1 cellular context compared by ENCODE assay signal in genomic region chr2:101205521-101205998, GRCh38.
TF ChIP-seq lines count a peak whose summit lies in the region.

No MANE protein-coding gene starts in this region.

TF ChIP-seq in HepG2, 621 proteins besides CTCF, POLR2A, EP300 and RAD21 (continued from another document and continues in another):
- no peak for TF ChIP-seq ZNF275 (CRISPR knock-in tag; IDR thresholded peaks at IDR 0.05; ENCODE audit: borderline replicate concordance)
- TF ChIP-seq PRPF4 (IDR thresholded peaks at IDR 0.05; ENCODE audit: low read depth, low read length, poor library complexity, severe bottlenecking) = no peak
- TF ChIP-seq, protein P1, sequence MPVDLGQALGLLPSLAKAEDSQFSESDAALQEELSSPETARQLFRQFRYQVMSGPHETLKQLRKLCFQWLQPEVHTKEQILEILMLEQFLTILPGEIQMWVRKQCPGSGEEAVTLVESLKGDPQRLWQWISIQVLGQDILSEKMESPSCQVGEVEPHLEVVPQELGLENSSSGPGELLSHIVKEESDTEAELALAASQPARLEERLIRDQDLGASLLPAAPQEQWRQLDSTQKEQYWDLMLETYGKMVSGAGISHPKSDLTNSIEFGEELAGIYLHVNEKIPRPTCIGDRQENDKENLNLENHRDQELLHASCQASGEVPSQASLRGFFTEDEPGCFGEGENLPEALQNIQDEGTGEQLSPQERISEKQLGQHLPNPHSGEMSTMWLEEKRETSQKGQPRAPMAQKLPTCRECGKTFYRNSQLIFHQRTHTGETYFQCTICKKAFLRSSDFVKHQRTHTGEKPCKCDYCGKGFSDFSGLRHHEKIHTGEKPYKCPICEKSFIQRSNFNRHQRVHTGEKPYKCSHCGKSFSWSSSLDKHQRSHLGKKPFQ (CRISPR knock-in tag; IDR thresholded peaks at IDR 0.05; ENCODE audit: insufficient replicate concordance) = no peak
- TF ChIP-seq DNMT1 (CRISPR knock-in tag; IDR thresholded peaks at IDR 0.05) = no peak
- TF ChIP-seq, protein P2, sequence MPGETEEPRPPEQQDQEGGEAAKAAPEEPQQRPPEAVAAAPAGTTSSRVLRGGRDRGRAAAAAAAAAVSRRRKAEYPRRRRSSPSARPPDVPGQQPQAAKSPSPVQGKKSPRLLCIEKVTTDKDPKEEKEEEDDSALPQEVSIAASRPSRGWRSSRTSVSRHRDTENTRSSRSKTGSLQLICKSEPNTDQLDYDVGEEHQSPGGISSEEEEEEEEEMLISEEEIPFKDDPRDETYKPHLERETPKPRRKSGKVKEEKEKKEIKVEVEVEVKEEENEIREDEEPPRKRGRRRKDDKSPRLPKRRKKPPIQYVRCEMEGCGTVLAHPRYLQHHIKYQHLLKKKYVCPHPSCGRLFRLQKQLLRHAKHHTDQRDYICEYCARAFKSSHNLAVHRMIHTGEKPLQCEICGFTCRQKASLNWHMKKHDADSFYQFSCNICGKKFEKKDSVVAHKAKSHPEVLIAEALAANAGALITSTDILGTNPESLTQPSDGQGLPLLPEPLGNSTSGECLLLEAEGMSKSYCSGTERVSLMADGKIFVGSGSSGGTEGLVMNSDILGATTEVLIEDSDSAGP (CRISPR knock-in tag; IDR thresholded peaks at IDR 0.05; ENCODE audit: borderline replicate concordance) = no peak
- no peak for TF ChIP-seq ZNF75D (CRISPR knock-in tag; IDR thresholded peaks at IDR 0.05; ENCODE audit: borderline replicate concordance)
- TF ChIP-seq ERF (CRISPR knock-in tag; IDR thresholded peaks at IDR 0.05) = 0 out of 2 replicates have a peak, but pooled peaks have one; percentile 14
- TF ChIP-seq, protein P3, sequence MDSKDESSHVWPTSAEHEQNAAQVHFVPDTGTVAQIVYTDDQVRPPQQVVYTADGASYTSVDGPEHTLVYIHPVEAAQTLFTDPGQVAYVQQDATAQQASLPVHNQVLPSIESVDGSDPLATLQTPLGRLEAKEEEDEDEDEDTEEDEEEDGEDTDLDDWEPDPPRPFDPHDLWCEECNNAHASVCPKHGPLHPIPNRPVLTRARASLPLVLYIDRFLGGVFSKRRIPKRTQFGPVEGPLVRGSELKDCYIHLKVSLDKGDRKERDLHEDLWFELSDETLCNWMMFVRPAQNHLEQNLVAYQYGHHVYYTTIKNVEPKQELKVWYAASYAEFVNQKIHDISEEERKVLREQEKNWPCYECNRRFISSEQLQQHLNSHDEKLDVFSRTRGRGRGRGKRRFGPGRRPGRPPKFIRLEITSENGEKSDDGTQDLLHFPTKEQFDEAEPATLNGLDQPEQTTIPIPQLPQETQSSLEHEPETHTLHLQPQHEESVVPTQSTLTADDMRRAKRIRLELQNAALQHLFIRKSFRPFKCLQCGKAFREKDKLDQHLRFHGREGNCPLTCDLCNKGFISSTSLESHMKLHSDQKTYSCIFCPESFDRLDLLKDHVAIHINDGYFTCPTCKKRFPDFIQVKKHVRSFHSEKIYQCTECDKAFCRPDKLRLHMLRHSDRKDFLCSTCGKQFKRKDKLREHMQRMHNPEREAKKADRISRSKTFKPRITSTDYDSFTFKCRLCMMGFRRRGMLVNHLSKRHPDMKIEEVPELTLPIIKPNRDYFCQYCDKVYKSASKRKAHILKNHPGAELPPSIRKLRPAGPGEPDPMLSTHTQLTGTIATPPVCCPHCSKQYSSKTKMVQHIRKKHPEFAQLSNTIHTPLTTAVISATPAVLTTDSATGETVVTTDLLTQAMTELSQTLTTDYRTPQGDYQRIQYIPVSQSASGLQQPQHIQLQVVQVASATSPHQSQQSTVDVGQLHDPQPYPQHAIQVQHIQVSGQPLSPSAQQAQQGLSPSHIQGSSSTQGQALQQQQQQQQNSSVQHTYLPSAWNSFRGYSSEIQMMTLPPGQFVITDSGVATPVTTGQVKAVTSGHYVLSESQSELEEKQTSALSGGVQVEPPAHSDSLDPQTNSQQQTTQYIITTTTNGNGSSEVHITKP (CRISPR knock-in tag; IDR thresholded peaks at IDR 0.05; ENCODE audit: low read depth) = no peak
- no peak for TF ChIP-seq ZNF17 (CRISPR knock-in tag; IDR thresholded peaks at IDR 0.05)
- no peak for TF ChIP-seq ISL2 (CRISPR knock-in tag; IDR thresholded peaks at IDR 0.05)
- TF ChIP-seq, protein P4, sequence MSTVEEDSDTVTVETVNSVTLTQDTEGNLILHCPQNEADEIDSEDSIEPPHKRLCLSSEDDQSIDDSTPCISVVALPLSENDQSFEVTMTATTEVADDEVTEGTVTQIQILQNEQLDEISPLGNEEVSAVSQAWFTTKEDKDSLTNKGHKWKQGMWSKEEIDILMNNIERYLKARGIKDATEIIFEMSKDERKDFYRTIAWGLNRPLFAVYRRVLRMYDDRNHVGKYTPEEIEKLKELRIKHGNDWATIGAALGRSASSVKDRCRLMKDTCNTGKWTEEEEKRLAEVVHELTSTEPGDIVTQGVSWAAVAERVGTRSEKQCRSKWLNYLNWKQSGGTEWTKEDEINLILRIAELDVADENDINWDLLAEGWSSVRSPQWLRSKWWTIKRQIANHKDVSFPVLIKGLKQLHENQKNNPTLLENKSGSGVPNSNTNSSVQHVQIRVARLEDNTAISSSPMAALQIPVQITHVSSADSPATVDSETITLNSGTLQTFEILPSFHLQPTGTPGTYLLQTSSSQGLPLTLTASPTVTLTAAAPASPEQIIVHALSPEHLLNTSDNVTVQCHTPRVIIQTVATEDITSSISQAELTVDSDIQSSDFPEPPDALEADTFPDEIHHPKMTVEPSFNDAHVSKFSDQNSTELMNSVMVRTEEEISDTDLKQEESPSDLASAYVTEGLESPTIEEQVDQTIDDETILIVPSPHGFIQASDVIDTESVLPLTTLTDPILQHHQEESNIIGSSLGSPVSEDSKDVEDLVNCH (CRISPR knock-in tag; IDR thresholded peaks at IDR 0.05) = no peak
- no peak for TF ChIP-seq CCDC6 (CRISPR knock-in tag; IDR thresholded peaks at IDR 0.05)
- no peak for TF ChIP-seq JARID2 (CRISPR knock-in tag; IDR thresholded peaks at IDR 0.05; ENCODE audit: insufficient replicate concordance)
- TF ChIP-seq ZFP90 (CRISPR knock-in tag; IDR thresholded peaks at IDR 0.05; ENCODE audit: borderline replicate concordance) = 0 out of 2 replicates have a peak, but pooled peaks have one; percentile 34
- TF ChIP-seq TBX3 (IDR thresholded peaks at IDR 0.05; ENCODE audit: borderline replicate concordance) = no peak
- TF ChIP-seq ZNF329 (CRISPR knock-in tag; IDR thresholded peaks at IDR 0.05; ENCODE audit: low read depth) = no peak
- TF ChIP-seq EZH2 (conservative IDR thresholded peaks at IDR 0.05; ENCODE audit: low read depth, low read length) = no peak
- TF ChIP-seq, protein P5, sequence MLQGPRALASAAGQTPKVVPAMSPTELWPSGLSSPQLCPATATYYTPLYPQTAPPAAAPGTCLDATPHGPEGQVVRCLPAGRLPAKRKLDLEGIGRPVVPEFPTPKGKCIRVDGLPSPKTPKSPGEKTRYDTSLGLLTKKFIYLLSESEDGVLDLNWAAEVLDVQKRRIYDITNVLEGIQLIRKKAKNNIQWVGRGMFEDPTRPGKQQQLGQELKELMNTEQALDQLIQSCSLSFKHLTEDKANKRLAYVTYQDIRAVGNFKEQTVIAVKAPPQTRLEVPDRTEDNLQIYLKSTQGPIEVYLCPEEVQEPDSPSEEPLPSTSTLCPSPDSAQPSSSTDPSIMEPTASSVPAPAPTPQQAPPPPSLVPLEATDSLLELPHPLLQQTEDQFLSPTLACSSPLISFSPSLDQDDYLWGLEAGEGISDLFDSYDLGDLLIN (CRISPR knock-in tag; IDR thresholded peaks at IDR 0.05; ENCODE audit: borderline replicate concordance) = no peak
- no peak for TF ChIP-seq SMYD3 (CRISPR knock-in tag; IDR thresholded peaks at IDR 0.05)
- no peak for TF ChIP-seq MZF1 (CRISPR knock-in tag; IDR thresholded peaks at IDR 0.05; ENCODE audit: borderline replicate concordance)
- TF ChIP-seq NPAS2 (CRISPR knock-in tag; IDR thresholded peaks at IDR 0.05; ENCODE audit: borderline replicate concordance) = no peak
- no peak for TF ChIP-seq GABPA (IDR thresholded peaks at IDR 0.05; ENCODE audit: low read depth, low read length)
- no peak for TF ChIP-seq GABPA (CRISPR knock-in tag; IDR thresholded peaks at IDR 0.05; ENCODE audit: low read depth)
- TF ChIP-seq, protein P6, sequence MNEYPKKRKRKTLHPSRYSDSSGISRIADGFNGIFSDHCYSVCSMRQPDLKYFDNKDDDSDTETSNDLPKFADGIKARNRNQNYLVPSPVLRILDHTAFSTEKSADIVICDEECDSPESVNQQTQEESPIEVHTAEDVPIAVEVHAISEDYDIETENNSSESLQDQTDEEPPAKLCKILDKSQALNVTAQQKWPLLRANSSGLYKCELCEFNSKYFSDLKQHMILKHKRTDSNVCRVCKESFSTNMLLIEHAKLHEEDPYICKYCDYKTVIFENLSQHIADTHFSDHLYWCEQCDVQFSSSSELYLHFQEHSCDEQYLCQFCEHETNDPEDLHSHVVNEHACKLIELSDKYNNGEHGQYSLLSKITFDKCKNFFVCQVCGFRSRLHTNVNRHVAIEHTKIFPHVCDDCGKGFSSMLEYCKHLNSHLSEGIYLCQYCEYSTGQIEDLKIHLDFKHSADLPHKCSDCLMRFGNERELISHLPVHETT (CRISPR knock-in tag; conservative IDR thresholded peaks at IDR 0.05) = no peak
- TF ChIP-seq ESRRA (CRISPR knock-in tag; IDR thresholded peaks at IDR 0.05; ENCODE audit: low read depth) = no peak; the same call in 1 of the 2 replicates
- TF ChIP-seq NFE2 (CRISPR knock-in tag; IDR thresholded peaks at IDR 0.05) = no peak
- TF ChIP-seq ZNF496 (CRISPR knock-in tag; IDR thresholded peaks at IDR 0.05; ENCODE audit: insufficient replicate concordance) = no peak
- no peak for TF ChIP-seq ZC3H13 (CRISPR knock-in tag; IDR thresholded peaks at IDR 0.05)
- no peak for TF ChIP-seq RBAK (CRISPR knock-in tag; IDR thresholded peaks at IDR 0.05)
- TF ChIP-seq ZSCAN29 (CRISPR knock-in tag; conservative IDR thresholded peaks at IDR 0.05) = no peak; the same call in 1 of the 2 replicates
- TF ChIP-seq FOXK2 (IDR thresholded peaks at IDR 0.05) = no peak
- no peak for TF ChIP-seq ZNF446 (CRISPR knock-in tag; IDR thresholded peaks at IDR 0.05)
- no peak for TF ChIP-seq WIZ (CRISPR knock-in tag; IDR thresholded peaks at IDR 0.05)
- no peak for TF ChIP-seq ARNT (IDR thresholded peaks at IDR 0.05)
- TF ChIP-seq HNF4A (CRISPR knock-in tag; IDR thresholded peaks at IDR 0.05) = peak; percentile 14; the same call in 1 of the 2 replicates
- no peak for TF ChIP-seq CC2D1A (CRISPR knock-in tag; IDR thresholded peaks at IDR 0.05)
- TF ChIP-seq ZFP82 (CRISPR knock-in tag; IDR thresholded peaks at IDR 0.05; ENCODE audit: borderline replicate concordance) = no peak
- no peak for TF ChIP-seq KLF13 (CRISPR knock-in tag; IDR thresholded peaks at IDR 0.05)
- TF ChIP-seq, protein P7, sequence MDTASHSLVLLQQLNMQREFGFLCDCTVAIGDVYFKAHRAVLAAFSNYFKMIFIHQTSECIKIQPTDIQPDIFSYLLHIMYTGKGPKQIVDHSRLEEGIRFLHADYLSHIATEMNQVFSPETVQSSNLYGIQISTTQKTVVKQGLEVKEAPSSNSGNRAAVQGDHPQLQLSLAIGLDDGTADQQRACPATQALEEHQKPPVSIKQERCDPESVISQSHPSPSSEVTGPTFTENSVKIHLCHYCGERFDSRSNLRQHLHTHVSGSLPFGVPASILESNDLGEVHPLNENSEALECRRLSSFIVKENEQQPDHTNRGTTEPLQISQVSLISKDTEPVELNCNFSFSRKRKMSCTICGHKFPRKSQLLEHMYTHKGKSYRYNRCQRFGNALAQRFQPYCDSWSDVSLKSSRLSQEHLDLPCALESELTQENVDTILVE (CRISPR knock-in tag; IDR thresholded peaks at IDR 0.05) = 0 out of 2 replicates have a peak, but pooled peaks have one; percentile 54
- TF ChIP-seq SATB2 (CRISPR knock-in tag; IDR thresholded peaks at IDR 0.05) = 0 out of 2 replicates have a peak, but pooled peaks have one; percentile 52
- peak; percentile 48 for TF ChIP-seq CEBPG (CRISPR knock-in tag; IDR thresholded peaks at IDR 0.05)
- TF ChIP-seq ZFP37 (CRISPR knock-in tag; IDR thresholded peaks at IDR 0.05; ENCODE audit: borderline replicate concordance) = no peak
- TF ChIP-seq SNAPC4 (CRISPR knock-in tag; IDR thresholded peaks at IDR 0.05) = no peak
- no peak for TF ChIP-seq HMG20A (CRISPR knock-in tag; IDR thresholded peaks at IDR 0.05; ENCODE audit: borderline replicate concordance)
